Comparison of ENCODE assay signal across 10 cellular contexts in genomic region chr11:130166457-130166784, GRCh38. TPM values are rescaled to one million over a fixed set of nuclear protein-coding genes. Genes with fewer than 3 reads are reported as not detected.
DNase-seq lines count a peak whose midpoint lies in the region; ATAC-seq, FAIRE-seq and TF ChIP-seq lines count a peak whose summit lies in the region.
"Had no signal": no experiment of that assay in that cellular context is flagged by ENCODE, and none has a peak within 500 bp of the region (broad histone marks: within the 10 kb centered on the region; RNA-seq: fewer than 3 reads in every experiment).

No MANE protein-coding gene starts in this region.

- H3K4ac ChIP-seq in trophoblast cell (ENCODE audit: low read depth, low read length) (no peak overlapping the region), H9 (ENCODE audit: low read depth, low read length) (no peak overlapping the region)

- H3K27me3 Mint-ChIP-seq in H9 (ENCODE audit: low read depth) (peaks cover 81% of the 10 kb centered on the region), WTC11 (ENCODE audit: low read depth) (peaks cover 68% of the 10 kb centered on the region)

- H3K79me2 ChIP-seq in trophoblast cell (ENCODE audit: control insufficient read depth, insufficient read depth, low read length, poor library complexity), result no peaks in the 10 kb centered on the region
- no peaks in the 10 kb centered on the region for H3K79me2 ChIP-seq in H9 (ENCODE audit: insufficient read depth, low read length)

- H2BK20ac ChIP-seq in H9 (ENCODE audit: low read depth, low read length, poor library complexity, severe bottlenecking), result no peak overlapping the region

- H2BK15ac ChIP-seq in H9 (ENCODE audit: low read depth, low read length), result no peak overlapping the region

- no peak overlapping the region for H4K12ac ChIP-seq in trophoblast cell (ENCODE audit: low read depth, low read length)

- H2AFZ ChIP-seq in trophoblast cell (ENCODE audit: insufficient read depth, low read length, poor library complexity), result no peak overlapping the region
- no peak overlapping the region for H2AFZ ChIP-seq in H9 (ENCODE audit: low read length)
- H2AFZ ChIP-seq: parathyroid adenoma had no signal

- H3K36me3 ChIP-seq in bronchial epithelial cell (ENCODE audit: control insufficient read depth, insufficient read depth, low read length), result peaks cover 5% of the 10 kb centered on the region
- no peaks in the 10 kb centered on the region for H3K36me3 ChIP-seq in trophoblast cell (ENCODE audit: control insufficient read depth in 1 of 2, insufficient read depth in 2 of 2, low read length in 2 of 2)

- no peaks in the 10 kb centered on the region; a peak in 1 of 5 replicates for H3K9me3 Mint-ChIP-seq in H9
- H3K9me3 Mint-ChIP-seq in WTC11, result no peaks in the 10 kb centered on the region

- peak; percentile 82 for ATAC-seq in GM18511 (IDR thresholded peaks at IDR 0.05; ENCODE audit: unreplicated experiment)
- no peak for ATAC-seq in WTC11

- no peak overlapping the region for H2BK12ac ChIP-seq in trophoblast cell (ENCODE audit: low read length)
- H2BK12ac ChIP-seq in H9 (ENCODE audit: insufficient read length, low read depth, low read length), result no peak overlapping the region

- H3K4me2 ChIP-seq in trophoblast cell (ENCODE audit: low read length), result no peak overlapping the region
- no peak overlapping the region for H3K4me2 ChIP-seq in H9 (ENCODE audit: insufficient read depth, insufficient read length, low read length)

- no peak overlapping the region for H4K91ac ChIP-seq in trophoblast cell (ENCODE audit: low read depth, low read length)
- no peak overlapping the region for H4K91ac ChIP-seq in H9 (ENCODE audit: insufficient read length, low read depth, low read length)

- H3K4me3 ChIP-seq in bronchial epithelial cell (ENCODE audit: low read depth, low read length) (no peak overlapping the region), trophoblast cell (ENCODE audit: low read depth, low read length) (no peak overlapping the region)
- H3K4me3 ChIP-seq: SK-N-MC had no signal

- no peak overlapping the region for H4K5ac ChIP-seq in H9 (ENCODE audit: insufficient read length, low read depth, low read length)

- no peaks in the 10 kb centered on the region for H3K79me1 ChIP-seq in trophoblast cell (ENCODE audit: low read length)
- no peaks in the 10 kb centered on the region for H3K79me1 ChIP-seq in H9 (ENCODE audit: insufficient read depth, low read depth, low read length, poor library complexity, severe bottlenecking)

- no peak overlapping the region for H3K27ac ChIP-seq in trophoblast cell (ENCODE audit: low read depth, low read length)
- no peak overlapping the region for H3K27ac ChIP-seq in H9 (ENCODE audit: insufficient read length, low read depth, low read length)
- H3K27ac ChIP-seq: parathyroid adenoma, SK-N-MC had no signal

- H3K9ac ChIP-seq in trophoblast cell (ENCODE audit: low read length) (no peak overlapping the region), H9 (ENCODE audit: extremely low read depth, insufficient read length, low read length) (no peak overlapping the region)
- H3K9ac ChIP-seq: parathyroid adenoma had no signal

- H3K4me1 ChIP-seq in trophoblast cell (ENCODE audit: control insufficient read depth in 1 of 2, insufficient read depth in 2 of 2, low read length in 2 of 2) (peaks cover 0 to 6% of the 10 kb centered on the region in 2 experiments), H9 (ENCODE audit: insufficient read depth, low read length) (no peaks in the 10 kb centered on the region)

- no peaks in the 10 kb centered on the region; a peak in 2 of 7 replicates for H3K36me3 Mint-ChIP-seq in H9 (ENCODE audit: insufficient read depth in 1 of 3, low read depth in 3 of 3)
- H3K36me3 Mint-ChIP-seq in WTC11, result no peaks in the 10 kb centered on the region

- no peak overlapping the region for H3T11ph ChIP-seq in H9 (ENCODE audit: low read length)

- H3K27me3 ChIP-seq in bronchial epithelial cell (ENCODE audit: control insufficient read depth, insufficient read depth, low read length) (no peaks in the 10 kb centered on the region), trophoblast cell (ENCODE audit: insufficient read depth, low read length) (peaks cover 1% of the 10 kb centered on the region), H9 (ENCODE audit: insufficient read depth, low read length) (peaks cover 16% of the 10 kb centered on the region; the same call in 1 of the 2 replicates)

- H3K4me3 Mint-ChIP-seq in H9 (no peak overlapping the region), WTC11 (no peak overlapping the region)

- no peaks in the 10 kb centered on the region for H4K20me1 ChIP-seq in H9 (ENCODE audit: control insufficient read depth, insufficient read depth, insufficient read length)

- peak; percentile 97 for FAIRE-seq in bronchial epithelial cell (lab: Jason Lieb, UNC)

- H2AK5ac ChIP-seq in trophoblast cell (ENCODE audit: low read length) (no peak overlapping the region), H9 (ENCODE audit: insufficient read length, low read length) (no peak overlapping the region)

- H2BK5ac ChIP-seq in trophoblast cell (ENCODE audit: low read depth, low read length, poor library complexity) (no peak overlapping the region), H9 (ENCODE audit: insufficient read length, low read length) (no peak overlapping the region)

- WGBS in trophoblast cell (ENCODE audit: extremely low coverage, insufficient coverage, insufficient read length), result no CpG with 5 or more reads among the region's 4 CpGs
- no CpG with 5 or more reads among the region's 4 CpGs for WGBS in H9 (ENCODE audit: extremely low coverage, insufficient read length, low lambda C conversion rate)

- CTCF ChIA-PET in WTC11 (lab: Charles Lee), result interaction anchor here (1.0 kb wide), 1 partner anchor 34 kb away, joined by 4 read pairs; no protein-coding TSS in a partner anchor

- DNase-seq in LoVo (ENCODE audit: low spot score) (peak; percentile 83), bronchial epithelial cell (ENCODE audit: low read depth) (peak; percentile 99), trophoblast cell (peak; percentile 42 to 49), GM13976 (ENCODE audit: low spot score) (no peak), H9 (no peak), WTC11 (ENCODE audit: low spot score) (no peak), AML-193 (lab: John Stamatoyannopoulos, UW) (no peak)

- peaks cover 8 to 10% of the 10 kb centered on the region in 2 experiments for H3K4me1 Mint-ChIP-seq in H9
- H3K4me1 Mint-ChIP-seq in WTC11, result peaks cover 16% of the 10 kb centered on the region

- H3K27ac Mint-ChIP-seq in H9, result no peak overlapping the region
- H3K27ac Mint-ChIP-seq in WTC11, result no peak overlapping the region

- no peak overlapping the region for H3K18ac ChIP-seq in trophoblast cell (ENCODE audit: low read length)
- H3K18ac ChIP-seq in H9 (ENCODE audit: insufficient read length, low read depth, low read length), result no peak overlapping the region

- POLR2A ChIA-PET in WTC11 (lab: Charles Lee), result no interaction called here

- TF ChIP-seq CTCF in bronchial epithelial cell (IDR thresholded peaks at IDR 0.05; ENCODE audit: insufficient read depth, low read length, severe bottlenecking), result no peak
- no peak for TF ChIP-seq CTCF in GM13976 (IDR thresholded peaks at IDR 0.05; ENCODE audit: borderline replicate concordance, control extremely low read depth, extremely low read depth, insufficient read depth, missing control alignments)
- no peak for TF ChIP-seq CTCF in H9 (conservative IDR thresholded peaks at IDR 0.05)
- TF ChIP-seq CTCF in WTC11 (IDR thresholded peaks at IDR 0.05), result no peak

- no peak overlapping the region for H3K14ac ChIP-seq in trophoblast cell (ENCODE audit: low read length)
- H3K14ac ChIP-seq in H9 (ENCODE audit: insufficient read depth, low read length), result no peak overlapping the region

- no peaks in the 10 kb centered on the region for H3K23me2 ChIP-seq in H9 (ENCODE audit: insufficient read length, low read depth, low read length, poor library complexity, severe bottlenecking)

- H2BK120ac ChIP-seq in trophoblast cell (ENCODE audit: insufficient read depth, low read length, poor library complexity) (no peak overlapping the region), H9 (ENCODE audit: low read depth, low read length, poor library complexity, severe bottlenecking) (no peak overlapping the region)

- no peak overlapping the region for H3K23ac ChIP-seq in trophoblast cell (ENCODE audit: low read length)
- no peak overlapping the region for H3K23ac ChIP-seq in H9 (ENCODE audit: insufficient read length, low read depth, low read length)

- H4K8ac ChIP-seq in trophoblast cell (ENCODE audit: low read depth, low read length) (no peak overlapping the region), H9 (replicated peaks; ENCODE audit: insufficient read length, low read depth, low read length) (no peak overlapping the region)

- no peak overlapping the region for H3K56ac ChIP-seq in H9 (ENCODE audit: insufficient read length, low read depth, low read length)

- in situ Hi-C loops in GM13976 (cut with MboI; ENCODE audit: low sequenced_read_pairs, unreplicated experiment), result no loop called here

- peaks cover under 1% of the 10 kb centered on the region for H3K9me3 ChIP-seq in trophoblast cell (ENCODE audit: insufficient read depth, low read depth, low read length)
- no peaks in the 10 kb centered on the region for H3K9me3 ChIP-seq in H9 (ENCODE audit: control insufficient read depth, low read depth, low read length)

TF ChIP-seq in WTC11, 78 proteins besides CTCF, POLR2A, EP300 and RAD21 (continues in another document):
- TF ChIP-seq CREM (CRISPR knock-in tag; IDR thresholded peaks at IDR 0.05) (no peak), FOXJ3 (CRISPR knock-in tag; IDR thresholded peaks at IDR 0.05; ENCODE audit: borderline replicate concordance) (no peak)
- TF ChIP-seq, protein P1, sequence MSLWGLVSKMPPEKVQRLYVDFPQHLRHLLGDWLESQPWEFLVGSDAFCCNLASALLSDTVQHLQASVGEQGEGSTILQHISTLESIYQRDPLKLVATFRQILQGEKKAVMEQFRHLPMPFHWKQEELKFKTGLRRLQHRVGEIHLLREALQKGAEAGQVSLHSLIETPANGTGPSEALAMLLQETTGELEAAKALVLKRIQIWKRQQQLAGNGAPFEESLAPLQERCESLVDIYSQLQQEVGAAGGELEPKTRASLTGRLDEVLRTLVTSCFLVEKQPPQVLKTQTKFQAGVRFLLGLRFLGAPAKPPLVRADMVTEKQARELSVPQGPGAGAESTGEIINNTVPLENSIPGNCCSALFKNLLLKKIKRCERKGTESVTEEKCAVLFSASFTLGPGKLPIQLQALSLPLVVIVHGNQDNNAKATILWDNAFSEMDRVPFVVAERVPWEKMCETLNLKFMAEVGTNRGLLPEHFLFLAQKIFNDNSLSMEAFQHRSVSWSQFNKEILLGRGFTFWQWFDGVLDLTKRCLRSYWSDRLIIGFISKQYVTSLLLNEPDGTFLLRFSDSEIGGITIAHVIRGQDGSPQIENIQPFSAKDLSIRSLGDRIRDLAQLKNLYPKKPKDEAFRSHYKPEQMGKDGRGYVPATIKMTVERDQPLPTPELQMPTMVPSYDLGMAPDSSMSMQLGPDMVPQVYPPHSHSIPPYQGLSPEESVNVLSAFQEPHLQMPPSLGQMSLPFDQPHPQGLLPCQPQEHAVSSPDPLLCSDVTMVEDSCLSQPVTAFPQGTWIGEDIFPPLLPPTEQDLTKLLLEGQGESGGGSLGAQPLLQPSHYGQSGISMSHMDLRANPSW (CRISPR knock-in tag; conservative IDR thresholded peaks at IDR 0.05; ENCODE audit: low read depth), result no peak

RNA-seq across cellular contexts. Expression of gene ST14, which starts 6.8 kb away (rescaled TPM):
- 79.2 and 105 TPM in 2 replicates for total RNA-seq in bronchial epithelial cell
- 8.4 and 11.2 TPM in 2 replicates for polyA plus RNA-seq in trophoblast cell (2013)
- total RNA-seq in H9 (2021), result 22.4 and 22.9 TPM in 2 replicates
- 27.5 to 33.9 TPM (median 27.8 TPM) in 3 replicates for total RNA-seq in WTC11 (2021)

Comparison
In these comparisons a context has a peak if more than half of its experiments do, and no peak if none do; other contexts are left out.
1. DNase-seq: peak in LoVo (single experiment), bronchial epithelial cell (single experiment) and trophoblast cell (2 of 2); none in GM13976 (single experiment), H9 (single experiment), WTC11 (single experiment) and AML-193 (0 of 2).